In genomic region chr11:2376751-2377451, GRCh38 we compare ENCODE assay signal across 8 cellular contexts. TPM values are rescaled to one million over a fixed set of nuclear protein-coding genes. Genes with fewer than 3 reads are reported as not detected.
A peak's percentile ranks its signal among the peaks of the same experiment; 100 is the strongest.
DNase-seq lines count a peak whose midpoint lies in the region; ATAC-seq and TF ChIP-seq lines count a peak whose summit lies in the region.

Gene CD81, plus strand, starts transcription at chr11:2377310. Its CDS starts 240 bp downstream, at chr11:2377550.

- H3K27ac Mint-ChIP-seq in GM23338, result peak within 1 kb of the TSS; percentile 56; the same call in 1 of the 2 replicates
- H3K27ac Mint-ChIP-seq in activated T-helper 17 cell treated with anti-CD3 and anti-CD28 coated beads, Interleukin-2, amount 50 U/mL, for 72 hours, result peak within 1 kb of the TSS; percentile 83
- peak within 1 kb of the TSS; percentile 36 for H3K27ac Mint-ChIP-seq in nephron progenitor cell

- peaks cover 11% of the 10 kb centered on the region; the same call in 1 of the 2 replicates for H3K4me1 ChIP-seq in GM23338 (ENCODE audit: insufficient read depth)
- H3K4me1 ChIP-seq in OCI-LY1 (ENCODE audit: insufficient read depth, low read length, severe bottlenecking), result peaks cover 42% of the 10 kb centered on the region

- no peaks in the 10 kb centered on the region for H3K36me3 Mint-ChIP-seq in GM23338 (ENCODE audit: low read depth)
- peaks cover 10% of the 10 kb centered on the region for H3K36me3 Mint-ChIP-seq in activated T-helper 17 cell treated with anti-CD3 and anti-CD28 coated beads, Interleukin-2, amount 50 U/mL, for 72 hours (ENCODE audit: low read depth)
- no peaks in the 10 kb centered on the region for H3K36me3 Mint-ChIP-seq in nephron progenitor cell (ENCODE audit: low read depth)

- H2AFZ ChIP-seq in GM23338 (no peak within 1 kb of the TSS), OCI-LY1 (ENCODE audit: low read length) (no peak within 1 kb of the TSS)

- H3K9ac ChIP-seq in OCI-LY1 (ENCODE audit: low read length), result peak within 1 kb of the TSS; percentile 88

- H3K4me3 ChIP-seq in GM23338 (peak within 1 kb of the TSS; percentile 91), OCI-LY1 (ENCODE audit: low read depth, low read length, poor library complexity, severe bottlenecking) (peak within 1 kb of the TSS; percentile 91), fibroblast of mammary gland (ENCODE audit: control insufficient read depth, low read depth, low read length) (peak within 1 kb of the TSS; percentile 73)

- no peaks in the 10 kb centered on the region for H3F3A ChIP-seq in GM23338 (replicated peaks; ENCODE audit: low read depth)
- no peaks in the 10 kb centered on the region for H3F3A ChIP-seq in OCI-LY1 (ENCODE audit: insufficient read depth, low read length)

- H3K4me1 Mint-ChIP-seq in GM23338 (peaks cover 17% of the 10 kb centered on the region), nephron progenitor cell (peaks cover 28% of the 10 kb centered on the region)
- no peaks in the 10 kb centered on the region for H3K4me1 Mint-ChIP-seq in activated T-helper 17 cell treated with anti-CD3 and anti-CD28 coated beads, Interleukin-2, amount 50 U/mL, for 72 hours

- no peaks in the 10 kb centered on the region for H3K9me3 ChIP-seq in OCI-LY1 (ENCODE audit: low read length)

- DNase-seq in Caki2 (ENCODE audit: low read depth) (peak; percentile 35), GM23338 (ENCODE audit: low spot score) (no peak), fibroblast of mammary gland (ENCODE audit: low read depth) (peak; percentile 25), nephron progenitor cell (peak; percentile 80), superior temporal gyrus (ENCODE audit: extremely low spot score) (peak; percentile 40), NCI-H226 (no peak)

- H3K27me3 ChIP-seq in GM23338 (ENCODE audit: insufficient read depth) (no peaks in the 10 kb centered on the region), OCI-LY1 (ENCODE audit: insufficient read depth, low read length) (no peaks in the 10 kb centered on the region)

- H3K27ac ChIP-seq in GM23338 (ENCODE audit: low read depth) (no peak within 1 kb of the TSS), OCI-LY1 (ENCODE audit: low read depth, low read length, poor library complexity, severe bottlenecking) (peak within 1 kb of the TSS; percentile 4)

- peak; percentile 65 for ATAC-seq in GM23338
- ATAC-seq in activated T-helper 17 cell treated with anti-CD3 and anti-CD28 coated beads, Interleukin-2, amount 50 U/mL, for 72 hours (replicated peaks), result peak; percentile 82

- H4K20me1 ChIP-seq in GM23338 (replicated peaks; ENCODE audit: insufficient read depth) (peaks cover 31% of the 10 kb centered on the region), OCI-LY1 (ENCODE audit: insufficient read depth, low read length) (no peaks in the 10 kb centered on the region)

- H3K36me3 ChIP-seq in GM23338 (ENCODE audit: insufficient read depth) (no peaks in the 10 kb centered on the region), OCI-LY1 (ENCODE audit: insufficient read depth, low read length) (no peaks in the 10 kb centered on the region; the same call in 1 of the 2 replicates)

- H3K9me2 ChIP-seq in GM23338 (ENCODE audit: insufficient read depth) (no peaks in the 10 kb centered on the region), OCI-LY1 (ENCODE audit: low read depth, low read length) (no peaks in the 10 kb centered on the region)

- H3K27me3 Mint-ChIP-seq in GM23338 (ENCODE audit: insufficient read depth, low read depth, poor library complexity) (peaks cover 14% of the 10 kb centered on the region), nephron progenitor cell (ENCODE audit: low read depth, poor library complexity) (peaks cover 21% of the 10 kb centered on the region)
- H3K27me3 Mint-ChIP-seq in activated T-helper 17 cell treated with anti-CD3 and anti-CD28 coated beads, Interleukin-2, amount 50 U/mL, for 72 hours, result no peaks in the 10 kb centered on the region

- H3K79me2 ChIP-seq in GM23338 (replicated peaks; ENCODE audit: insufficient read depth) (peaks cover 42% of the 10 kb centered on the region), OCI-LY1 (ENCODE audit: insufficient read depth, low read length) (peaks cover 25% of the 10 kb centered on the region)

- TF ChIP-seq CTCF in GM23338 (conservative IDR thresholded peaks at IDR 0.05; ENCODE audit: low read depth in 2 of 2) (no peak), OCI-LY1 (IDR thresholded peaks at IDR 0.05; ENCODE audit: low read length) (no peak), fibroblast of mammary gland (conservative IDR thresholded peaks at IDR 0.05; ENCODE audit: control insufficient read depth, insufficient read depth, low read depth, low read length) (no peak), nephron progenitor cell (IDR thresholded peaks at IDR 0.05) (no peak)

- H3K4me3 Mint-ChIP-seq in GM23338, result peak within 1 kb of the TSS; percentile 89
- peak within 1 kb of the TSS; percentile 83 for H3K4me3 Mint-ChIP-seq in activated T-helper 17 cell treated with anti-CD3 and anti-CD28 coated beads, Interleukin-2, amount 50 U/mL, for 72 hours
- peak within 1 kb of the TSS; percentile 87 for H3K4me3 Mint-ChIP-seq in nephron progenitor cell

- in situ Hi-C loops in Caki2 (cut with HindIII; ENCODE audit: low pct_unique_long_range_greater_than_20kb, low sequenced_read_pairs), result no loop called here

- peak within 1 kb of the TSS; percentile 96 for H3K4me2 ChIP-seq in GM23338
- H3K4me2 ChIP-seq in OCI-LY1 (ENCODE audit: low read length), result peak within 1 kb of the TSS; percentile 96

- H3K9me3 Mint-ChIP-seq in GM23338, result no peaks in the 10 kb centered on the region
- H3K9me3 Mint-ChIP-seq in activated T-helper 17 cell treated with anti-CD3 and anti-CD28 coated beads, Interleukin-2, amount 50 U/mL, for 72 hours, result no peaks in the 10 kb centered on the region
- no peaks in the 10 kb centered on the region for H3K9me3 Mint-ChIP-seq in nephron progenitor cell

TF ChIP-seq in GM23338, 12 proteins besides CTCF, POLR2A, EP300 and RAD21 (continues in another document):
- no peak for TF ChIP-seq NANOG (IDR thresholded peaks at IDR 0.05; ENCODE audit: borderline replicate concordance)
- no peak for TF ChIP-seq EZH2phosphoT487 (IDR thresholded peaks at IDR 0.05; ENCODE audit: unreplicated experiment)
- TF ChIP-seq CREB1 (CRISPR knock-in tag; IDR thresholded peaks at IDR 0.05; ENCODE audit: low read depth), result no peak
- TF ChIP-seq JUNB (IDR thresholded peaks at IDR 0.05; ENCODE audit: unreplicated experiment), result no peak
- peak; percentile 70; the same call in 1 of the 2 replicates for TF ChIP-seq POLR2AphosphoS5 (IDR thresholded peaks at IDR 0.05; ENCODE audit: low read depth)
- TF ChIP-seq STAT1 (IDR thresholded peaks at IDR 0.05; ENCODE audit: unreplicated experiment), result no peak

RNA-seq across cellular contexts. Expression of gene CD81, which starts in this region (rescaled TPM):
- total RNA-seq in Caki2 (2014; rRNA removed; shearing (Covaris generic); ENCODE audit: low replicate concordance), result 88.8 and 134 TPM in 2 replicates
- total RNA-seq in GM23338 (2014; rRNA removed; shearing (Covaris generic)), result 290 and 346 TPM in 2 replicates
- 88.6 and 95.5 TPM in 2 replicates for polyA plus RNA-seq in GM23338 (2016; fragmentation: Nextera tagmentation; extraction: Ambion mirVana)
- total RNA-seq in activated T-helper 17 cell treated with anti-CD3 and anti-CD28 coated beads, Interleukin-2, amount 50 U/mL, for 72 hours, result 100 to 1,000 TPM; 147 to 170 TPM

Comparison
In these comparisons a context has a peak if more than half of its experiments do, and no peak if none do; other contexts are left out.
1. DNase-seq: peak in Caki2 (single experiment), fibroblast of mammary gland (single experiment), nephron progenitor cell (single experiment) and superior temporal gyrus (single experiment); none in GM23338 (single experiment) and NCI-H226 (single experiment).
2. Peak in every context shown above with its lines, with median percentiles within 50 percentile points of each other: H3K4me3 ChIP-seq, H3K27ac Mint-ChIP-seq and H3K4me3 Mint-ChIP-seq.